In the genomic region with DNA sequence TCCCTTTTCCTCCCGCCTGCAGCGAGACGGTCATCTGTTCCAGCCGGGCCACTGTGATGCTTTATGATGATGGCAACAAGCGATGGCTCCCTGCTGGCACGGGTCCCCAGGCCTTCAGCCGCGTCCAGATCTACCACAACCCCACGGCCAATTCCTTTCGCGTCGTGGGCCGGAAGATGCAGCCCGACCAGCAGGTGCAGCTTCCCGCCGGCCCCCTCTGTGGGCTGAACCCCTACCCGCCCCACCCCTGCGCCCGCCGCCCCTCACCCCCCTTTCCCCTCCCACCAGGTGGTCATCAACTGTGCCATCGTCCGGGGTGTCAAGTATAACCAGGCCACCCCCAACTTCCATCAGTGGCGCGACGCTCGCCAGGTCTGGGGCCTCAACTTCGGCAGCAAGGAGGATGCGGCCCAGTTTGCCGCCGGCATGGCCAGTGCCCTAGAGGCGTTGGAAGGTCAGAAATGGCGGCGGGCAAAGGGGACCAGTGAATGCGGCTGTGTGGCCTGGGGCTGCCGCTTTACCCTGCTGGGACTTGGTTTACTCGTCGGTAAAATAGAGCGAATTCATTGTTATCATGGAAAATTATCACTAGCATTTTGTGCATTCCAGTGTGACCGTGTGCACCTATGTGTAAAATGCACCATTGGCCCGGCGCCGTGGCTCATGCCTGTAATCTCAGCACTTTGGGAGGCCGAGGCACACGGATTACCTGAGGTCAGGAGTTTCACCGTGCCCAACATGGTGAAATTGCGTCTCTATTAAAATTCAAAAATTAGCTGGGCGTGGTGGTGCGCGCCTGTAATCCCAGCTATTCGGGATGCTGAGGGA, we compare ENCODE assay signal across 19 cellular contexts. TPM values are rescaled to one million over a fixed set of nuclear protein-coding genes. Genes with fewer than 3 reads are reported as not detected.
DNase-seq lines count a peak whose midpoint lies in the region; ATAC-seq and TF ChIP-seq lines count a peak whose summit lies in the region.
"Had no signal": no experiment of that assay in that cellular context is flagged by ENCODE, and none has a peak within 500 bp of the region (broad histone marks: within the 10 kb centered on the region; RNA-seq: fewer than 3 reads in every experiment).

No MANE protein-coding gene starts in this region.

- TF ChIP-seq EP300 in suprapubic skin (IDR thresholded peaks at IDR 0.05) = no peak

- ATAC-seq in HG03159 (IDR thresholded peaks at IDR 0.05; ENCODE audit: unreplicated experiment) = no peak
- no peak for ATAC-seq in HG03139 (IDR thresholded peaks at IDR 0.05; ENCODE audit: unreplicated experiment)
- ATAC-seq: esophagus mucosa, HCT116, left lung had no signal

- H3K27me3 ChIP-seq in H7 (ENCODE audit: control insufficient read depth, insufficient read depth, low read length) = no peaks in the 10 kb centered on the region
- H3K27me3 ChIP-seq in suprapubic skin = no peaks in the 10 kb centered on the region
- H3K27me3 ChIP-seq: left lung, SJCRH30 had no signal

- H3K4me1 Mint-ChIP-seq in T-helper 2 cell treated with Interferon-gamma antibody and Interleukin-4, amounts not matched to agents 5 μg/mL and 100 μg/mL, for 36 hours (ENCODE audit: low read depth) = peaks cover 29% of the 10 kb centered on the region
- H3K4me1 Mint-ChIP-seq in chondrocyte (ENCODE audit: low read depth) (peaks cover 21% of the 10 kb centered on the region), nephron progenitor cell (peaks cover 15% of the 10 kb centered on the region)

- peaks cover 30% of the 10 kb centered on the region for H3K36me3 Mint-ChIP-seq in T-helper 2 cell treated with Interferon-gamma antibody and Interleukin-4, amounts not matched to agents 5 μg/mL and 100 μg/mL, for 36 hours (ENCODE audit: low read depth)
- peaks cover 17% of the 10 kb centered on the region for H3K36me3 Mint-ChIP-seq in chondrocyte (ENCODE audit: low read depth)
- peaks cover 20% of the 10 kb centered on the region for H3K36me3 Mint-ChIP-seq in nephron progenitor cell (ENCODE audit: low read depth)

- H3K27ac ChIP-seq in suprapubic skin = no peak overlapping the region
- H3K27ac ChIP-seq: C4-2B, left lung, SJCRH30 had no signal

- no peaks in the 10 kb centered on the region for H3K9me3 Mint-ChIP-seq in T-helper 2 cell treated with Interferon-gamma antibody and Interleukin-4, amounts not matched to agents 5 μg/mL and 100 μg/mL, for 36 hours
- no peaks in the 10 kb centered on the region for H3K9me3 Mint-ChIP-seq in chondrocyte (ENCODE audit: low read depth)
- H3K9me3 Mint-ChIP-seq in nephron progenitor cell = no peaks in the 10 kb centered on the region

- H3K4me3 ChIP-seq in H7 (ENCODE audit: insufficient read depth, low read depth, low read length) = no peak overlapping the region
- no peak overlapping the region for H3K4me3 ChIP-seq in suprapubic skin
- H3K4me3 ChIP-seq: left lung, SJCRH30 had no signal

- H3K9me3 ChIP-seq in suprapubic skin = no peaks in the 10 kb centered on the region
- H3K9me3 ChIP-seq: left lung, SJCRH30 had no signal

- TF ChIP-seq CTCF in chondrocyte (IDR thresholded peaks at IDR 0.05) (no peak), nephron progenitor cell (IDR thresholded peaks at IDR 0.05) (no peak), suprapubic skin (IDR thresholded peaks at IDR 0.05) (no peak)

- H3K36me3 ChIP-seq in H7 (replicated peaks; ENCODE audit: control insufficient read depth, insufficient read depth, low read length) (peaks cover 22% of the 10 kb centered on the region), suprapubic skin (peaks cover 48% of the 10 kb centered on the region)

- peaks cover 40% of the 10 kb centered on the region for H3K4me1 ChIP-seq in suprapubic skin

- no peak overlapping the region for H3K4me3 Mint-ChIP-seq in T-helper 2 cell treated with Interferon-gamma antibody and Interleukin-4, amounts not matched to agents 5 μg/mL and 100 μg/mL, for 36 hours
- H3K4me3 Mint-ChIP-seq in chondrocyte (ENCODE audit: unreplicated experiment) = no peak overlapping the region
- H3K4me3 Mint-ChIP-seq in nephron progenitor cell = no peak overlapping the region

- H3K27ac Mint-ChIP-seq in T-helper 2 cell treated with Interferon-gamma antibody and Interleukin-4, amounts not matched to agents 5 μg/mL and 100 μg/mL, for 36 hours = peak overlapping the region; percentile 41
- H3K27ac Mint-ChIP-seq in chondrocyte (ENCODE audit: unreplicated experiment) (peak overlapping the region; percentile 60), nephron progenitor cell (peak overlapping the region; percentile 62)

- no peak for TF ChIP-seq POLR2A in suprapubic skin (IDR thresholded peaks at IDR 0.05)

- DNase-seq in T-helper 2 cell treated with Interferon-gamma antibody and Interleukin-4, amounts not matched to agents 5 μg/mL and 100 μg/mL, for 36 hours (ENCODE audit: low spot score) = no peak
- DNase-seq in T-helper 2 cell (no peak), H7 (peak; percentile 42), chondrocyte (ENCODE audit: low spot score) (no peak), nephron progenitor cell (no peak), suprapubic skin (ENCODE audit: low spot score in 2 of 2) (no peak)
- DNase-seq: 8988T; activated CD4-positive, CD25-positive, alpha-beta regulatory T cell treated with anti-CD3 and anti-CD28 coated beads, Interleukin-2, amount 50 U/mL, for 72 hours; KG1; NCI-H524; SJCRH30; stimulated activated CD4-positive, alpha-beta T cell treated with anti-CD3 and anti-CD28 coated beads, Interleukin-2, amount 100 ng/mL, for 48 hours; T1000 had no signal

- WGBS in suprapubic skin = 88% methylated on average over 39 of the region's 50 CpGs

- H3K27me3 Mint-ChIP-seq in T-helper 2 cell treated with Interferon-gamma antibody and Interleukin-4, amounts not matched to agents 5 μg/mL and 100 μg/mL, for 36 hours (ENCODE audit: low read depth) = no peaks in the 10 kb centered on the region
- H3K27me3 Mint-ChIP-seq in chondrocyte (ENCODE audit: low read depth) = no peaks in the 10 kb centered on the region
- H3K27me3 Mint-ChIP-seq in nephron progenitor cell (ENCODE audit: low read depth, poor library complexity) = no peaks in the 10 kb centered on the region

RNA-seq across cellular contexts. Expression of a gene that starts 10.6 kb away (rescaled TPM):
- total RNA-seq in H7 (2014; rRNA removed; shearing (Covaris generic)) = 103 and 130 TPM in 2 replicates
- total RNA-seq in chondrocyte = 65.6 to 145 TPM (median 142 TPM) in 3 replicates
- total RNA-seq in suprapubic skin = 10 to 100 TPM; 34.8 to 51.3 (median 43.6) TPM

RNA-seq across cellular contexts. Expression of a gene that starts 19.6 kb away (rescaled TPM):
- total RNA-seq in H7 (2014; rRNA removed; shearing (Covaris generic)) = 4.0 and 9.2 TPM in 2 replicates
- total RNA-seq in chondrocyte (0.52 to 0.63 TPM in 2 of 3 replicates, not detected in the other), suprapubic skin (1 to 10 TPM; 2.9 to 6.3 (median 5.6) TPM)

RNA-seq across cellular contexts. Expression of a gene that starts 21.0 kb away (rescaled TPM):
- total RNA-seq in H7 (2014; rRNA removed; shearing (Covaris generic)) = 16.3 and 17.5 TPM in 2 replicates
- total RNA-seq in chondrocyte (11.5 to 16.0 TPM (median 13.7 TPM) in 3 replicates), suprapubic skin (10 to 100 TPM in 2 of 4 donors, 1 to 10 TPM in 2; 5.4 to 12.2 (median 10.7) TPM)

RNA-seq across cellular contexts. Expression of a gene that starts 50.1 kb away (rescaled TPM):
- 1.6 and 10.3 TPM in 2 replicates for total RNA-seq in H7 (2014; rRNA removed; shearing (Covaris generic))
- 25.5 to 50.9 TPM (median 43.8 TPM) in 3 replicates for total RNA-seq in chondrocyte
- 100 to 1,000 TPM; 326 to 676 (median 518) TPM for total RNA-seq in suprapubic skin
